Comparison of ENCODE assay signal across 32 cellular contexts in genomic region chr1:11670747-11671146, GRCh38. TPM values are rescaled to one million over a fixed set of nuclear protein-coding genes. Genes with fewer than 3 reads are reported as not detected.
DNase-seq lines count a peak whose midpoint lies in the region; ATAC-seq and TF ChIP-seq lines count a peak whose summit lies in the region.
"Had no signal": no experiment of that assay in that cellular context is flagged by ENCODE, and none has a peak within 500 bp of the region (broad histone marks: within the 10 kb centered on the region; RNA-seq: fewer than 3 reads in every experiment).

No MANE protein-coding gene starts in this region.

- intact Hi-C loops in activated B cell treated with CpG ODN at 0.5 μM for 24 hours (cut with micrococcal nuclease) = no loop called here
- intact Hi-C loops in ascending aorta (cut with DNase I) = no loop called here

- no peak for TF ChIP-seq CTCF in activated B cell treated with CpG ODN at 0.5 μM for 24 hours (IDR thresholded peaks at IDR 0.05)
- TF ChIP-seq CTCF in ascending aorta (IDR thresholded peaks at IDR 0.05) = no peak

- H3K27me3 Mint-ChIP-seq in T-helper 2 cell treated with Interferon-gamma antibody and Interleukin-4, amounts not matched to agents 5 μg/mL and 100 μg/mL, for 36 hours (ENCODE audit: low read depth) = no peaks in the 10 kb centered on the region
- H3K27me3 Mint-ChIP-seq in activated B cell treated with CpG ODN at 0.5 μM for 24 hours (no peaks in the 10 kb centered on the region), memory B cell (no peaks in the 10 kb centered on the region)

- peaks cover 27% of the 10 kb centered on the region for H3K36me3 Mint-ChIP-seq in T-helper 2 cell treated with Interferon-gamma antibody and Interleukin-4, amounts not matched to agents 5 μg/mL and 100 μg/mL, for 36 hours (ENCODE audit: low read depth)
- H3K36me3 Mint-ChIP-seq in activated B cell treated with CpG ODN at 0.5 μM for 24 hours (ENCODE audit: low read depth) = peaks cover 25% of the 10 kb centered on the region
- peaks cover 12% of the 10 kb centered on the region for H3K36me3 Mint-ChIP-seq in memory B cell

- POLR2A ChIA-PET in activated B cell treated with CpG ODN at 0.5 μM for 24 hours (lab: Charles Lee) = no interaction called here

- H3K4me1 Mint-ChIP-seq in T-helper 2 cell treated with Interferon-gamma antibody and Interleukin-4, amounts not matched to agents 5 μg/mL and 100 μg/mL, for 36 hours (ENCODE audit: low read depth) = no peaks in the 10 kb centered on the region
- H3K4me1 Mint-ChIP-seq in activated B cell treated with CpG ODN at 0.5 μM for 24 hours (peaks cover 5% of the 10 kb centered on the region), memory B cell (peaks cover 4% of the 10 kb centered on the region)
- H3K4me1 Mint-ChIP-seq: WTC11 had no signal

- H3K27ac ChIP-seq in caudate nucleus (ENCODE audit: low read depth, low read length) = no peak overlapping the region
- no peak overlapping the region for H3K27ac ChIP-seq in SJCRH30
- no peak overlapping the region for H3K27ac ChIP-seq in ascending aorta
- H3K27ac ChIP-seq: 22Rv1, coronary artery, epithelial cell of prostate, thyroid gland had no signal

- no peaks in the 10 kb centered on the region for H3K4me1 ChIP-seq in SJCRH30
- no peaks in the 10 kb centered on the region for H3K4me1 ChIP-seq in ascending aorta
- H3K4me1 ChIP-seq: thyroid gland had no signal

- H3K4me3 ChIP-seq in SJCRH30 = no peak overlapping the region
- no peak overlapping the region for H3K4me3 ChIP-seq in ascending aorta
- H3K4me3 ChIP-seq: cardiac muscle cell, coronary artery, spleen, thyroid gland had no signal

- ATAC-seq in activated B cell treated with CpG ODN at 0.5 μM for 24 hours (ENCODE audit: low read depth) = peak; percentile 64
- ATAC-seq in memory B cell (ENCODE audit: low read depth) = peak; percentile 61
- no peak for ATAC-seq in HG02623 (IDR thresholded peaks at IDR 0.05; ENCODE audit: unreplicated experiment)
- ATAC-seq: activated T-cell treated with anti-CD3 and anti-CD28 coated beads, Interleukin-2, amount 50 U/mL, for 72 hours; left cardiac atrium; WTC11 had no signal

- no peaks in the 10 kb centered on the region for H3K27me3 ChIP-seq in SJCRH30
- H3K27me3 ChIP-seq in ascending aorta = no peaks in the 10 kb centered on the region
- H3K27me3 ChIP-seq: cardiac muscle cell, spleen, thyroid gland had no signal

- no peak overlapping the region for H3K4me3 Mint-ChIP-seq in T-helper 2 cell treated with Interferon-gamma antibody and Interleukin-4, amounts not matched to agents 5 μg/mL and 100 μg/mL, for 36 hours
- H3K4me3 Mint-ChIP-seq in activated B cell treated with CpG ODN at 0.5 μM for 24 hours = no peak overlapping the region
- no peak overlapping the region for H3K4me3 Mint-ChIP-seq in memory B cell
- H3K4me3 Mint-ChIP-seq: activated T-cell treated with anti-CD3 and anti-CD28 coated beads, Interleukin-2, amount 50 U/mL, for 72 hours; immature natural killer cell; WTC11 had no signal

- H3K27ac Mint-ChIP-seq in T-helper 2 cell treated with Interferon-gamma antibody and Interleukin-4, amounts not matched to agents 5 μg/mL and 100 μg/mL, for 36 hours = peak overlapping the region; percentile 31
- H3K27ac Mint-ChIP-seq in activated B cell treated with CpG ODN at 0.5 μM for 24 hours (peak overlapping the region; percentile 61), memory B cell (peak overlapping the region; percentile 54)
- H3K27ac Mint-ChIP-seq: activated T-cell treated with anti-CD3 and anti-CD28 coated beads, Interleukin-2, amount 50 U/mL, for 72 hours; WTC11 had no signal

- no peak for DNase-seq in T-helper 2 cell treated with Interferon-gamma antibody and Interleukin-4, amounts not matched to agents 5 μg/mL and 100 μg/mL, for 36 hours (ENCODE audit: low spot score)
- no peak for DNase-seq in T-helper 2 cell
- no peak for DNase-seq in activated B cell treated with CpG ODN at 0.5 μM for 24 hours
- no peak for DNase-seq in memory B cell (ENCODE audit: low spot score in 2 of 2)
- DNase-seq in caudate nucleus (lab: John Stamatoyannopoulos, UW) = no peak
- no peak for DNase-seq in SJCRH30
- no peak for DNase-seq in ascending aorta (ENCODE audit: low spot score in 2 of 2)
- DNase-seq: activated T-cell treated with anti-CD3 and anti-CD28 coated beads, Interleukin-2, amount 50 U/mL, for 72 hours; C1 segment of cervical spinal cord; DMS79; effector memory CD4-positive, alpha-beta T cell; immature natural killer cell; Karpas-422; left cardiac atrium; NCI-H1436; NCI-H2107; NCI-H345; posterior cingulate gyrus; right cardiac atrium; SIG-M5; spleen; stimulated activated CD8-positive, alpha-beta memory T cell treated with anti-CD3 and anti-CD28 coated beads, Interleukin-4, amount 100 ng/mL, for 48 hours; SW 1271; T1000; thyroid gland had no signal

- no peaks in the 10 kb centered on the region for H3K9me3 Mint-ChIP-seq in T-helper 2 cell treated with Interferon-gamma antibody and Interleukin-4, amounts not matched to agents 5 μg/mL and 100 μg/mL, for 36 hours
- H3K9me3 Mint-ChIP-seq in activated B cell treated with CpG ODN at 0.5 μM for 24 hours (no peaks in the 10 kb centered on the region), memory B cell (no peaks in the 10 kb centered on the region)
- H3K9me3 Mint-ChIP-seq: activated T-cell treated with anti-CD3 and anti-CD28 coated beads, Interleukin-2, amount 50 U/mL, for 72 hours; immature natural killer cell; WTC11 had no signal

- CTCF ChIA-PET in activated B cell treated with CpG ODN at 0.5 μM for 24 hours (lab: Charles Lee) = no interaction called here

- H3K36me3 ChIP-seq in SJCRH30 (peaks cover 27% of the 10 kb centered on the region), ascending aorta (peaks cover 23 to 45% of the 10 kb centered on the region in 2 donors)

- H3K9me3 ChIP-seq in SJCRH30 (replicated peaks) = no peaks in the 10 kb centered on the region
- H3K9me3 ChIP-seq in ascending aorta = no peaks in the 10 kb centered on the region
- H3K9me3 ChIP-seq: spleen, thyroid gland had no signal

RNA-seq across cellular contexts. Expression of gene FBXO6, which starts 6.7 kb away (rescaled TPM):
- total RNA-seq in activated B cell treated with CpG ODN at 0.5 μM for 24 hours (10.0 and 10.5 TPM in 2 replicates), ascending aorta (7.9 TPM)
- total RNA-seq in SJCRH30 (2014; rRNA removed; shearing (Covaris generic)) = not detected in 2 replicates

RNA-seq across cellular contexts. Expression of gene MAD2L2, which starts 10.2 kb away (rescaled TPM):
- total RNA-seq in activated B cell treated with CpG ODN at 0.5 μM for 24 hours (34.4 and 34.9 TPM in 2 replicates), ascending aorta (18.3 TPM)
- 172 and 174 TPM in 2 replicates for total RNA-seq in SJCRH30 (2014; rRNA removed; shearing (Covaris generic))

RNA-seq across cellular contexts. Expression of gene FBXO44, which starts 16.1 kb away (rescaled TPM):
- total RNA-seq in activated B cell treated with CpG ODN at 0.5 μM for 24 hours (27.2 and 29.9 TPM in 2 replicates), ascending aorta (62.7 TPM)
- total RNA-seq in SJCRH30 (2014; rRNA removed; shearing (Covaris generic)) = not detected in 2 replicates

RNA-seq across cellular contexts. Expression of gene FBXO2, which starts 16.5 kb away (rescaled TPM):
- total RNA-seq in activated B cell treated with CpG ODN at 0.5 μM for 24 hours (4.2 and 4.6 TPM in 2 replicates), ascending aorta (6.1 TPM)
- total RNA-seq in SJCRH30 (2014; rRNA removed; shearing (Covaris generic)) = not detected in 2 replicates

RNA-seq across cellular contexts. Expression of gene DRAXIN, which starts 20.8 kb away (rescaled TPM):
- total RNA-seq in activated B cell treated with CpG ODN at 0.5 μM for 24 hours (0.17 and 0.18 TPM in 2 replicates), ascending aorta (1.8 TPM)
- total RNA-seq in SJCRH30 (2014; rRNA removed; shearing (Covaris generic)) = 7.1 and 8.0 TPM in 2 replicates
- total RNA-seq: mesenteric fat pad, thyroid gland had no signal

Comparison
In these comparisons a context has a peak if more than half of its experiments do, and no peak if none do; other contexts are left out.
1. RNA of gene FBXO44, which starts 16.1 kb away (total RNA-seq): 62.7 TPM in ascending aorta (single experiment) and 27.2 to 29.9 TPM in activated B cell treated with CpG ODN at 0.5 μM for 24 hours; not detected in SJCRH30; every median in the first group is over 10 times any median in the second.
2. Peak in every context shown above with its lines, with median percentiles within 50 percentile points of each other: H3K27ac Mint-ChIP-seq.